Comparison of ENCODE assay signal across 9 cellular contexts in genomic region chr12:49094104-49094948, GRCh38. TPM values are rescaled to one million over a fixed set of nuclear protein-coding genes. Genes with fewer than 3 reads are reported as not detected.
A peak's percentile ranks its signal among the peaks of the same experiment; 100 is the strongest.
DNase-seq lines count a peak whose midpoint lies in the region; ATAC-seq and TF ChIP-seq lines count a peak whose summit lies in the region.
"Had no signal": no experiment of that assay in that cellular context is flagged by ENCODE, and none has a peak within 500 bp of the region (broad histone marks: within the 10 kb centered on the region; RNA-seq: fewer than 3 reads in every experiment).

Gene DHH (minus strand): TSS chr12:49094801. CDS start chr12:49094512, 289 bp downstream.

- no peak within 1 kb of the TSS for H3K27ac ChIP-seq in AG04450 (ENCODE audit: low read depth, low read length)
- H3K27ac ChIP-seq: neutrophil had no signal

- in situ Hi-C loops in GM13977 (cut with MboI; ENCODE audit: low pct_unique_long_range_greater_than_20kb, low sequenced_read_pairs, unreplicated experiment): no loop called here

- H3K9me3 Mint-ChIP-seq in memory B cell: no peaks in the 10 kb centered on the region

- no peak within 1 kb of the TSS for H3K27ac Mint-ChIP-seq in memory B cell

- DNase-seq in AG04450 (ENCODE audit: low read depth, low spot score) (no peak), NCI-H1092 (lab: John Stamatoyannopoulos, UW) (peak; percentile 12), astrocyte of the hippocampus (ENCODE audit: low read depth, low spot score) (peak; percentile 50), memory B cell (ENCODE audit: low spot score in 2 of 2) (no peak), HuH-7.5 (ENCODE audit: low spot score) (no peak), GM13977 (ENCODE audit: low spot score) (no peak), HT-29 (ENCODE audit: low spot score) (no peak), NCI-H446 treated with DMSO at 0.1 percent for 48 hours (lab: John Stamatoyannopoulos, UW) (no peak)

- H3K4me3 ChIP-seq in AG04450 (ENCODE audit: low read depth, low read length): peak within 1 kb of the TSS; percentile 25; the same call in 1 of the 2 replicates

- no peak for TF ChIP-seq CTCF in AG04450 (IDR thresholded peaks at IDR 0.05; ENCODE audit: low read depth, low read length)
- no peak for TF ChIP-seq CTCF in GM13977 (IDR thresholded peaks at IDR 0.05; ENCODE audit: extremely low read depth, insufficient read depth, missing control alignments)

- POLR2A ChIA-PET in AG04450 (lab: Yijun Ruan, JAX): interaction anchor here (0.6 to 1.5 kb wide), 5 partner anchors 8 to 122 kb away, joined by 3 to 11 read pairs (median 6); partner anchors contain the start of genes LMBR1L and RHEBL1

- CTCF ChIA-PET in AG04450 (lab: Charles Lee): interaction anchor here (1.3 to 5.9 kb wide), 2 partner anchors 30 to 36 kb away, joined by 5 to 48 read pairs; no protein-coding TSS in a partner anchor

- H3K4me3 Mint-ChIP-seq in memory B cell: no peak within 1 kb of the TSS

- H3K9me3 ChIP-seq in AG04450 (ENCODE audit: control insufficient read depth, insufficient read depth, low read length): no peaks in the 10 kb centered on the region
- H3K9me3 ChIP-seq: neutrophil had no signal

- peaks cover 15% of the 10 kb centered on the region for H3K27me3 ChIP-seq in AG04450 (ENCODE audit: control insufficient read depth, insufficient read depth, low read length)

- peaks cover 12% of the 10 kb centered on the region for H3K36me3 Mint-ChIP-seq in memory B cell

- H3K4me1 Mint-ChIP-seq in memory B cell: peaks cover 29% of the 10 kb centered on the region

- peak; percentile 21 for ATAC-seq in memory B cell (ENCODE audit: low read depth)

- peaks cover 21% of the 10 kb centered on the region for H3K27me3 Mint-ChIP-seq in memory B cell

RNA-seq across cellular contexts. Expression of gene DHH, which starts in this region (rescaled TPM):
- not detected in 2 replicates for polyA plus RNA-seq in AG04450 (2011; rRNA removed)
- polyA minus RNA-seq in AG04450 (2011; rRNA and poly(A)+ RNA removed): not detected in 2 replicates
- total RNA-seq in HT-29 (2014; rRNA removed; shearing (Covaris generic)): 0.28 TPM in 1 of 2 replicates, not detected in the other

Comparison
In these comparisons a context has a peak if more than half of its experiments do, and no peak if none do; other contexts are left out.
1. DNase-seq: peak in NCI-H1092 (single experiment) and astrocyte of the hippocampus (single experiment); none in AG04450 (single experiment), memory B cell (0 of 2), HuH-7.5 (single experiment), GM13977 (single experiment), HT-29 (single experiment) and NCI-H446 treated with DMSO at 0.1 percent for 48 hours (single experiment).